In genomic region chr4:159543831-159544230, GRCh38 we compare ENCODE assay signal across 20 cellular contexts.
DNase-seq lines count a peak whose midpoint lies in the region; ATAC-seq lines count a peak whose summit lies in the region.
"Had no signal": no experiment of that assay in that cellular context is flagged by ENCODE, and none has a peak within 500 bp of the region (broad histone marks: within the 10 kb centered on the region; RNA-seq: fewer than 3 reads in every experiment).

No MANE protein-coding gene starts in this region.

- DNase-seq in NCI-H1092 treated with DMSO at 0.1 percent for 48 hours (lab: John Stamatoyannopoulos, UW) (peak; percentile 1), NCI-H1092 (lab: John Stamatoyannopoulos, UW) (no peak), G401 (ENCODE audit: low spot score) (peak; percentile 68), NCI-H69 (lab: John Stamatoyannopoulos, UW) (peak; percentile 4), cerebellum (ENCODE audit: low spot score) (peak; percentile 28), OCI-M2 (lab: John Stamatoyannopoulos, UW; ENCODE audit: unreplicated experiment) (no peak), DMS114 treated with DMSO at 0.1 percent for 48 hours (lab: John Stamatoyannopoulos, UW; ENCODE audit: unreplicated experiment) (no peak)
- DNase-seq: AML-193; Caco-2; Calu3; CD4-positive, alpha-beta T cell; CD8-positive, alpha-beta T cell; DMS153; DMS53; DMS79; DND-41; EL; GF-D8 had no signal

- ATAC-seq in GM18498 (IDR thresholded peaks at IDR 0.05; ENCODE audit: unreplicated experiment), result no peak
- ATAC-seq: A549; CD8-positive, alpha-beta T cell had no signal

- in situ Hi-C loops in G401 (cut with HindIII; ENCODE audit: low sequenced_read_pairs), result no loop called here

Comparison
In these comparisons a context has a peak if more than half of its experiments do, and no peak if none do; other contexts are left out.
1. DNase-seq: peak in NCI-H1092 treated with DMSO at 0.1 percent for 48 hours (single experiment), G401 (single experiment), NCI-H69 (single experiment) and cerebellum (single experiment); none in NCI-H1092 (single experiment), OCI-M2 (single experiment) and DMS114 treated with DMSO at 0.1 percent for 48 hours (single experiment).